1 cellular context compared by ENCODE assay signal in the genomic region with DNA sequence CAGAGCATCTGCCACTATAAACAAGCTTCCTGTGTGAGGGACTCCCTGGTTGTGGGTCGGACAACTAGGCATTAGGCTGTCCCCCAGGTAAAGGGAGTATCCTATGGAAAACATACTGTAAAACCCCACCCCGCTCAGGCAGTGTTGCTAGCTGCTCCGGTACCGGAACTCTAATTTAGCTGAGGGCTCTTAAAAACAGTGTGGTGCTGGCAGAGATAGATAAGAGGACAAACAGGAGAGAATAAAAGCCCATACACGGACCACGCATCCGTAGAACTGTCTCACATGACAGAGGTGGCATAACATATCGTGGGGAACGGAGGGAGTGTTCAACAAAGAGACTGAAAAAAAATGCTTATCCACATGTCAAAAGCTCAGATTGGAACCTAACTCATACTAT.
A peak's percentile ranks its signal among the peaks of the same experiment; 100 is the strongest.
TF ChIP-seq lines count a peak whose summit lies in the region.

No MANE protein-coding gene starts in this region.

TF ChIP-seq in K562, 482 proteins besides CTCF, POLR2A, EP300 and RAD21 (continues in another document):
- TF ChIP-seq NFIX (CRISPR knock-in tag; IDR thresholded peaks at IDR 0.05; ENCODE audit: low read depth) (no peak), ZFP36 (IDR thresholded peaks at IDR 0.05; ENCODE audit: low read depth, low read length, partially characterized antibody) (no peak), RFX7 (CRISPR knock-in tag; IDR thresholded peaks at IDR 0.05) (no peak), HMG20B (CRISPR knock-in tag; IDR thresholded peaks at IDR 0.05) (no peak), CBFA2T3 (IDR thresholded peaks at IDR 0.05) (peak; percentile 87), MCM3 (IDR thresholded peaks at IDR 0.05) (no peak), ZSCAN29 (IDR thresholded peaks at IDR 0.05) (no peak), ZNF583 (CRISPR knock-in tag; IDR thresholded peaks at IDR 0.05) (no peak), RBM14 (IDR thresholded peaks at IDR 0.05; ENCODE audit: borderline replicate concordance, insufficient read depth, low read depth, low read length) (no peak), TRIM28 (IDR thresholded peaks at IDR 0.05) (no peak), HIVEP1 (CRISPR knock-in tag; IDR thresholded peaks at IDR 0.05) (no peak), HNRNPLL (IDR thresholded peaks at IDR 0.05; ENCODE audit: low read depth, low read length, poor library complexity, severe bottlenecking) (no peak), MXI1 (IDR thresholded peaks at IDR 0.05; ENCODE audit: low read depth, low read length) (no peak), ARID2 (IDR thresholded peaks at IDR 0.05) (no peak), SRSF7 (optimal IDR thresholded peaks at IDR 0.05; ENCODE audit: low read depth, low read length) (no peak), TBP (optimal IDR thresholded peaks at IDR 0.05; ENCODE audit: low read depth, low read length) (no peak), POLR2G (IDR thresholded peaks at IDR 0.05; ENCODE audit: low read depth, low read length) (no peak), TFAM (CRISPR knock-in tag; conservative IDR thresholded peaks at IDR 0.05) (no peak), ZBTB12 (CRISPR knock-in tag; IDR thresholded peaks at IDR 0.05) (no peak), TEAD2 (tag; IDR thresholded peaks at IDR 0.05) (no peak), GABPB2 (CRISPR knock-in tag; conservative IDR thresholded peaks at IDR 0.05) (no peak), ZNF584 (CRISPR knock-in tag; IDR thresholded peaks at IDR 0.05; ENCODE audit: low read depth) (0 out of 2 replicates have a peak, but pooled peaks have one; percentile 36), RFX1 (IDR thresholded peaks at IDR 0.05) (no peak), CREB1 (IDR thresholded peaks at IDR 0.05) (no peak; the same call in 1 of the 2 replicates), CREB1 (CRISPR knock-in tag; IDR thresholded peaks at IDR 0.05) (no peak), DIDO1 (tag; IDR thresholded peaks at IDR 0.05; ENCODE audit: low read depth) (no peak), NCOR1 (IDR thresholded peaks at IDR 0.05) (peak; percentile 69), ESRRB (CRISPR knock-in tag; IDR thresholded peaks at IDR 0.05; ENCODE audit: borderline replicate concordance) (no peak), TCF3 (CRISPR knock-in tag; IDR thresholded peaks at IDR 0.05) (peak; percentile 78), ZNF511 (CRISPR knock-in tag; IDR thresholded peaks at IDR 0.05) (no peak), ZNF280B (CRISPR knock-in tag; IDR thresholded peaks at IDR 0.05) (no peak), POLR2B (IDR thresholded peaks at IDR 0.05; ENCODE audit: low read depth, partially characterized antibody) (no peak), SRSF9 (IDR thresholded peaks at IDR 0.05; ENCODE audit: borderline replicate concordance, low read depth, low read length) (no peak), ZBTB11 (CRISPR knock-in tag; IDR thresholded peaks at IDR 0.05) (peak in 1 of 3 experiments; percentile 40; a peak in 1 of 6 replicates), TRIM24 (IDR thresholded peaks at IDR 0.05) (no peak), ZNF778 (CRISPR knock-in tag; IDR thresholded peaks at IDR 0.05) (no peak), FOSL1 (tag; conservative IDR thresholded peaks at IDR 0.05) (0 out of 2 replicates have a peak, but pooled peaks have one; percentile 4), NELFE (IDR thresholded peaks at IDR 0.05; ENCODE audit: insufficient read depth, insufficient read length) (no peak), ZNF644 (tag; IDR thresholded peaks at IDR 0.05; ENCODE audit: low read depth) (no peak), SNRNP70 (optimal IDR thresholded peaks at IDR 0.05; ENCODE audit: low read depth, low read length) (no peak), MYBL2 (IDR thresholded peaks at IDR 0.05; ENCODE audit: low read depth) (no peak), MYBL2 (CRISPR knock-in tag; IDR thresholded peaks at IDR 0.05; ENCODE audit: borderline replicate concordance) (no peak), TCFL5 (CRISPR knock-in tag; conservative IDR thresholded peaks at IDR 0.05) (no peak), ZNF699 (CRISPR knock-in tag; IDR thresholded peaks at IDR 0.05; ENCODE audit: insufficient replicate concordance) (no peak), CEBPZ (IDR thresholded peaks at IDR 0.05; ENCODE audit: borderline replicate concordance, low read depth, low read length) (no peak)
- TF ChIP-seq, protein P1, sequence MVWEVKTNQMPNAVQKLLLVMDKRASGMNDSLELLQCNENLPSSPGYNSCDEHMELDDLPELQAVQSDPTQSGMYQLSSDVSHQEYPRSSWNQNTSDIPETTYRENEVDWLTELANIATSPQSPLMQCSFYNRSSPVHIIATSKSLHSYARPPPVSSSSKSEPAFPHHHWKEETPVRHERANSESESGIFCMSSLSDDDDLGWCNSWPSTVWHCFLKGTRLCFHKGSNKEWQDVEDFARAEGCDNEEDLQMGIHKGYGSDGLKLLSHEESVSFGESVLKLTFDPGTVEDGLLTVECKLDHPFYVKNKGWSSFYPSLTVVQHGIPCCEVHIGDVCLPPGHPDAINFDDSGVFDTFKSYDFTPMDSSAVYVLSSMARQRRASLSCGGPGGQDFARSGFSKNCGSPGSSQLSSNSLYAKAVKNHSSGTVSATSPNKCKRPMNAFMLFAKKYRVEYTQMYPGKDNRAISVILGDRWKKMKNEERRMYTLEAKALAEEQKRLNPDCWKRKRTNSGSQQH (CRISPR knock-in tag; IDR thresholded peaks at IDR 0.05), result no peak
- TF ChIP-seq, protein P2, sequence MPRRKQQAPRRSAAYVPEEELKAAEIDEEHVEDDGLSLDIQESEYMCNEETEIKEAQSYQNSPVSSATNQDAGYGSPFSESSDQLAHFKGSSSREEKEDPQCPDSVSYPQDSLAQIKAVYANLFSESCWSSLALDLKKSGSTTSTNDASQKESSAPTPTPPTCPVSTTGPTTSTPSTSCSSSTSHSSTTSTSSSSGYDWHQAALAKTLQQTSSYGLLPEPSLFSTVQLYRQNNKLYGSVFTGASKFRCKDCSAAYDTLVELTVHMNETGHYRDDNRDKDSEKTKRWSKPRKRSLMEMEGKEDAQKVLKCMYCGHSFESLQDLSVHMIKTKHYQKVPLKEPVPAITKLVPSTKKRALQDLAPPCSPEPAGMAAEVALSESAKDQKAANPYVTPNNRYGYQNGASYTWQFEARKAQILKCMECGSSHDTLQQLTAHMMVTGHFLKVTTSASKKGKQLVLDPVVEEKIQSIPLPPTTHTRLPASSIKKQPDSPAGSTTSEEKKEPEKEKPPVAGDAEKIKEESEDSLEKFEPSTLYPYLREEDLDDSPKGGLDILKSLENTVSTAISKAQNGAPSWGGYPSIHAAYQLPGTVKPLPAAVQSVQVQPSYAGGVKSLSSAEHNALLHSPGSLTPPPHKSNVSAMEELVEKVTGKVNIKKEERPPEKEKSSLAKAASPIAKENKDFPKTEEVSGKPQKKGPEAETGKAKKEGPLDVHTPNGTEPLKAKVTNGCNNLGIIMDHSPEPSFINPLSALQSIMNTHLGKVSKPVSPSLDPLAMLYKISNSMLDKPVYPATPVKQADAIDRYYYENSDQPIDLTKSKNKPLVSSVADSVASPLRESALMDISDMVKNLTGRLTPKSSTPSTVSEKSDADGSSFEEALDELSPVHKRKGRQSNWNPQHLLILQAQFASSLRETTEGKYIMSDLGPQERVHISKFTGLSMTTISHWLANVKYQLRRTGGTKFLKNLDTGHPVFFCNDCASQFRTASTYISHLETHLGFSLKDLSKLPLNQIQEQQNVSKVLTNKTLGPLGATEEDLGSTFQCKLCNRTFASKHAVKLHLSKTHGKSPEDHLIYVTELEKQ (CRISPR knock-in tag; IDR thresholded peaks at IDR 0.05), result no peak
- TF ChIP-seq, protein P3, sequence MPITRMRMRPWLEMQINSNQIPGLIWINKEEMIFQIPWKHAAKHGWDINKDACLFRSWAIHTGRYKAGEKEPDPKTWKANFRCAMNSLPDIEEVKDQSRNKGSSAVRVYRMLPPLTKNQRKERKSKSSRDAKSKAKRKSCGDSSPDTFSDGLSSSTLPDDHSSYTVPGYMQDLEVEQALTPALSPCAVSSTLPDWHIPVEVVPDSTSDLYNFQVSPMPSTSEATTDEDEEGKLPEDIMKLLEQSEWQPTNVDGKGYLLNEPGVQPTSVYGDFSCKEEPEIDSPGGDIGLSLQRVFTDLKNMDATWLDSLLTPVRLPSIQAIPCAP (CRISPR knock-in tag; IDR thresholded peaks at IDR 0.05; ENCODE audit: borderline replicate concordance), result no peak
- TF ChIP-seq, protein P4, sequence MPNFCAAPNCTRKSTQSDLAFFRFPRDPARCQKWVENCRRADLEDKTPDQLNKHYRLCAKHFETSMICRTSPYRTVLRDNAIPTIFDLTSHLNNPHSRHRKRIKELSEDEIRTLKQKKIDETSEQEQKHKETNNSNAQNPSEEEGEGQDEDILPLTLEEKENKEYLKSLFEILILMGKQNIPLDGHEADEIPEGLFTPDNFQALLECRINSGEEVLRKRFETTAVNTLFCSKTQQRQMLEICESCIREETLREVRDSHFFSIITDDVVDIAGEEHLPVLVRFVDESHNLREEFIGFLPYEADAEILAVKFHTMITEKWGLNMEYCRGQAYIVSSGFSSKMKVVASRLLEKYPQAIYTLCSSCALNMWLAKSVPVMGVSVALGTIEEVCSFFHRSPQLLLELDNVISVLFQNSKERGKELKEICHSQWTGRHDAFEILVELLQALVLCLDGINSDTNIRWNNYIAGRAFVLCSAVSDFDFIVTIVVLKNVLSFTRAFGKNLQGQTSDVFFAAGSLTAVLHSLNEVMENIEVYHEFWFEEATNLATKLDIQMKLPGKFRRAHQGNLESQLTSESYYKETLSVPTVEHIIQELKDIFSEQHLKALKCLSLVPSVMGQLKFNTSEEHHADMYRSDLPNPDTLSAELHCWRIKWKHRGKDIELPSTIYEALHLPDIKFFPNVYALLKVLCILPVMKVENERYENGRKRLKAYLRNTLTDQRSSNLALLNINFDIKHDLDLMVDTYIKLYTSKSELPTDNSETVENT (CRISPR knock-in tag; IDR thresholded peaks at IDR 0.05), result no peak
